ENCODE assay signal across 23 cellular contexts in the genomic region with DNA sequence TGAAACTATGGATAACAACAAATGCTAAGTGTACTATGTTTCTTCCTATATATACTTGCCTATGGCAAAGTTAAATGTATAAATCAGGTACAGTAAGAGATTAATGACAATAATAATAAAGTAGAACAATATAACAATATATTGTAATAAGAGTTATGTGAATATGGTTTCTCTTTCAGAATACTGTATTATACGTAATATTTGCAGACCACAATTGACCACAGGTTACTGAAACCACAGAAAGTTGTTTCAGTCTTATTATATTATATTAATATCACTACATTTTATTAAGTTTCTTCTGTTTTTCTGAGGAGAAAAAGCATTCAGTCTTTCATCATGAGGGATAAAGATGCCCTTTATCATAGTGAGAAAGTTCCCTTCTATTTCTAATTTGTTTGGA.
"Had no signal": no experiment of that assay in that cellular context is flagged by ENCODE, and none has a peak within 500 bp of the region (broad histone marks: within the 10 kb centered on the region; RNA-seq: fewer than 3 reads in every experiment).

No MANE protein-coding gene starts in this region.

- DNase-seq: activated CD4-positive, alpha-beta memory T cell treated with anti-CD3 and anti-CD28 coated beads, Interleukin-2, amount 10 ng/mL, durations not matched to agents 7 days and 5 days; activated CD4-positive, alpha-beta T cell treated with anti-CD3 and anti-CD28 coated beads for 1 hour; activated CD4-positive, alpha-beta T cell treated with anti-CD3 and anti-CD28 coated beads for 4 hours; activated CD4-positive, alpha-beta T cell treated with anti-CD3 and anti-CD28 coated beads, Interleukin-2, amount 10 ng/mL, durations not matched to agents 7 days and 5 days; activated CD4-positive, alpha-beta T cell treated with anti-CD3 and anti-CD28 coated beads, Interleukin-2, amount 50 U/mL, for 4 hours; activated CD8-positive, alpha-beta memory T cell treated with anti-CD3 and anti-CD28 coated beads, Interleukin-2, amount 50 U/mL, for 48 hours; activated gamma-delta T cell; activated naive CD4-positive, alpha-beta T cell; activated naive CD4-positive, alpha-beta T cell treated with anti-CD3 and anti-CD28 coated beads, Interleukin-2, amount 10 ng/mL, durations not matched to agents 7 days and 5 days; activated naive CD8-positive, alpha-beta T cell treated with anti-CD3 and anti-CD28 coated beads, Interleukin-2, amount 10 ng/mL, durations not matched to agents 7 days and 5 days; activated T-cell treated with anti-CD3 and anti-CD28 coated beads for 4 hours; activated T-cell treated with anti-CD3 and anti-CD28 coated beads, Interleukin-2, amount 50 U/mL, for 24 hours; activated T-cell treated with anti-CD3 and anti-CD28 coated beads, Interleukin-2, amount 50 U/mL, for 72 hours; central memory CD4-positive, alpha-beta T cell; cerebellar nuclear complex; colonic mucosa; effector CD8-positive, alpha-beta T cell; esophagus squamous epithelium; foreskin melanocyte; heart right ventricle had no signal

- ATAC-seq: activated naive CD4-positive, alpha-beta T cell treated with anti-CD3 and anti-CD28 coated beads, Interleukin-2, amount 50 U/mL, for 72 hours; activated T-cell treated with anti-CD3 and anti-CD28 coated beads, Interleukin-2, amount 50 U/mL, for 72 hours; gastroesophageal sphincter; heart right ventricle; WTC11 had no signal
